In genomic region chr1:160068231-160068630, GRCh38 we compare ENCODE assay signal across 2 cellular contexts.
TF ChIP-seq lines count a peak whose summit lies in the region.

No MANE protein-coding gene starts in this region.

TF ChIP-seq in HepG2, 621 proteins besides CTCF, POLR2A, EP300 and RAD21:
- no peak for TF ChIP-seq IKZF5 (CRISPR knock-in tag; IDR thresholded peaks at IDR 0.05)
- TF ChIP-seq HNRNPL (IDR thresholded peaks at IDR 0.05; ENCODE audit: low read depth, low read length), result 0 out of 2 replicates have a peak, but pooled peaks have one; percentile 28

TF ChIP-seq in WTC11, 78 proteins besides CTCF, POLR2A, EP300 and RAD21:
- TF ChIP-seq FOXP1 (CRISPR knock-in tag; IDR thresholded peaks at IDR 0.05; ENCODE audit: borderline replicate concordance), result no peak
- no peak for TF ChIP-seq MYBL2 (CRISPR knock-in tag; IDR thresholded peaks at IDR 0.05)
- TF ChIP-seq TEAD1 (CRISPR knock-in tag; IDR thresholded peaks at IDR 0.05), result no peak
- no peak for TF ChIP-seq NFYB (CRISPR knock-in tag; conservative IDR thresholded peaks at IDR 0.05; ENCODE audit: low read depth)
- no peak for TF ChIP-seq ZNF263 (CRISPR knock-in tag; IDR thresholded peaks at IDR 0.05; ENCODE audit: low read depth)
- no peak for TF ChIP-seq PRDM15 (CRISPR knock-in tag; IDR thresholded peaks at IDR 0.05)
